ENCODE assay signal across 11 cellular contexts in the genomic region with DNA sequence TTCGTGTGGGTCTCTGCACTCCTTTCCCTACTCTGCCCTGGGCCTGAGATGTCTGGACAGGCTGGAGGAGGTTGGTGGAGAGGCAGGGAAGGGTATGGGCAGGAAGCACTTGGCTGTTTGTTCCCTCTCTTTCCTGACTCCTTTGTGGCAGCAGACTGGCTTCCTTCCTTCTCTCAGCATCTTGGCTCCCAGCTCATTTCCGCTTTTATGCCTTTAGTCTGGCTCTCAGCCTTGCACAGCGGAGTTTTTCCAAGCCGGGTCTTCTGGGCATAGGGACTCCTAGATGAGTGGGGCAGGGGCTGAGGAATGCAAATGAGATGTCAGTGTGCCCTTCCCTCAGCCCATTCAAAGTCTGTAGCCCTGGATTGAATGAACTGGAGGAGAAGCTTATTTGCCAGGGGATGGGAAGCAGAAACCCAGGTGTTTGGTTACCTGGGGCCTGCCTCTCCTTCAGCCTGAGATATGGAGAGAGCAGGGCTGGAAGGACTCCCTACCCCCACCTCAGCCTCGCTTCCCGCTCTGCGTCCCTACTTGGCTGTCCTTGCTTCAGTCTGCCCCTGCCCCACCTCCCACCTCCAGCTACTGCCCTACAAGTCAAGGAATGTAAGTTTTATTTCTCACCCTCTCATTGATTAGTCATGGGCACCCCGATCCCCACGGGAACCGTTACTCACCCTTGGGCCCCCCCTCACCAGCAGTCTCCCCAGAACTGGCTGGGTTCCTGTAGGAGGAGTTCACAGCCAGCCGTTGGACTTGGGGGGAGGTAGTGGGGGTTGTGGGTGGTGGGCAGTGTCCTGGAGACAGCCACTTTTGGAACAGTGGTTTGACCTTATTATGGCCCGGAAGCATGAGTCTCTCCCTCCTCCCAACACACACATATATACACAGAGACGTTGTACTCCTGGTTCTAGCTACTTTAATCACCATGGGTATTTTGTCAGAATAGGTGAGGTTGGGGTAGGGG. TPM values are rescaled to one million over a fixed set of nuclear protein-coding genes. Genes with fewer than 3 reads are reported as not detected.
DNase-seq lines count a peak whose midpoint lies in the region; FAIRE-seq and TF ChIP-seq lines count a peak whose summit lies in the region.
"Had no signal": no experiment of that assay in that cellular context is flagged by ENCODE, and none has a peak within 500 bp of the region (broad histone marks: within the 10 kb centered on the region; RNA-seq: fewer than 3 reads in every experiment).

No MANE protein-coding gene starts in this region.

- peaks cover 41% of the 10 kb centered on the region for H3K4me1 Mint-ChIP-seq in activated CD4-positive, alpha-beta T cell treated with anti-CD3 and anti-CD28 coated beads, Interleukin-2, amount 10 ng/mL, durations not matched to agents 7 days and 5 days

- no peaks in the 10 kb centered on the region for H3K9me3 ChIP-seq in kidney (ENCODE audit: control insufficient read depth in 1 of 2, low read length in 2 of 2)
- H3K9me3 ChIP-seq in tibial artery, result no peaks in the 10 kb centered on the region
- H3K9me3 ChIP-seq in smooth muscle cell (replicated peaks; ENCODE audit: low read depth), result no peaks in the 10 kb centered on the region

- H3K27me3 Mint-ChIP-seq in activated CD4-positive, alpha-beta T cell treated with anti-CD3 and anti-CD28 coated beads, Interleukin-2, amount 10 ng/mL, durations not matched to agents 7 days and 5 days, result peaks cover 45% of the 10 kb centered on the region

- H3F3A ChIP-seq in smooth muscle cell (ENCODE audit: low read depth), result peaks cover 5% of the 10 kb centered on the region

- H4K20me1 ChIP-seq in smooth muscle cell (ENCODE audit: low read depth), result no peaks in the 10 kb centered on the region

- intact Hi-C loops in kidney (cut with DNase I) (no loop called here), tibial artery (cut with DNase I; ENCODE audit: low total_unique reads) (no loop called here)

- DNase-seq in SKM-1 treated with dmso at 0.1 percent for 144 hours (lab: John Stamatoyannopoulos, UW; ENCODE audit: unreplicated experiment) (peak; percentile 22), SKM-1 (lab: John Stamatoyannopoulos, UW; ENCODE audit: unreplicated experiment) (no peak), brain microvascular endothelial cell (peak; percentile 60), kidney (no peak), tibial artery (peak; percentile 81 to 95), smooth muscle cell (lab: John Stamatoyannopoulos, UW; ENCODE audit: unreplicated experiment) (no peak), inferior parietal cortex (ENCODE audit: extremely low spot score) (no peak)
- no peak for DNase-seq in activated CD4-positive, alpha-beta T cell treated with anti-CD3 and anti-CD28 coated beads, Interleukin-2, amount 10 ng/mL, durations not matched to agents 7 days and 5 days
- DNase-seq: stimulated activated CD4-positive, alpha-beta T cell treated with anti-CD3 and anti-CD28 coated beads, Interleukin-1b, Interleukin-23, amount 100 ng/mL, for 48 hours had no signal

- no peak overlapping the region for H2AFZ ChIP-seq in smooth muscle cell (ENCODE audit: low read depth)

- no peak overlapping the region for H3K4me2 ChIP-seq in smooth muscle cell

- H3K4me1 ChIP-seq in kidney (ENCODE audit: control insufficient read depth in 1 of 2, insufficient read depth in 1 of 2, low read depth in 1 of 2, low read length in 2 of 2) (peaks cover 7 to 18% of the 10 kb centered on the region in 2 donors), tibial artery (peaks cover 0 to 100% (median 84%) of the 10 kb centered on the region in 4 donors), smooth muscle cell (ENCODE audit: low read depth) (peaks cover 23% of the 10 kb centered on the region)

- H3K27ac Mint-ChIP-seq in activated CD4-positive, alpha-beta T cell treated with anti-CD3 and anti-CD28 coated beads, Interleukin-2, amount 10 ng/mL, durations not matched to agents 7 days and 5 days, result no peak overlapping the region
- H3K27ac Mint-ChIP-seq: IgD-negative memory B cell had no signal

- 76% methylated on average over 13 of the region's 13 CpGs for WGBS in smooth muscle cell (ENCODE audit: low lambda C conversion rate)

- H3K27ac ChIP-seq in brain microvascular endothelial cell (peak overlapping the region; percentile 44), kidney (ENCODE audit: low read depth in 2 of 2, low read length in 2 of 2) (peak overlapping the region; percentile 19 to 69), tibial artery (peak overlapping the region; percentile 93 to 98), smooth muscle cell (ENCODE audit: low read depth) (no peak overlapping the region)
- H3K27ac ChIP-seq: 22Rv1 had no signal

- in situ Hi-C loops in brain microvascular endothelial cell (cut with HindIII; ENCODE audit: low pct_ligation_motif_present, low sequenced_read_pairs), result no loop called here

- no peaks in the 10 kb centered on the region for H3K36me3 ChIP-seq in brain microvascular endothelial cell (replicated peaks)
- no peaks in the 10 kb centered on the region for H3K36me3 ChIP-seq in kidney (ENCODE audit: control insufficient read depth in 1 of 2, insufficient read depth in 2 of 2, low read length in 2 of 2)
- no peaks in the 10 kb centered on the region for H3K36me3 ChIP-seq in tibial artery
- no peaks in the 10 kb centered on the region for H3K36me3 ChIP-seq in smooth muscle cell (ENCODE audit: low read depth)

- no peak for FAIRE-seq in kidney (lab: Jason Lieb, UNC)

- H3K9ac ChIP-seq in kidney (ENCODE audit: low read length in 2 of 2) (no peak overlapping the region), smooth muscle cell (ENCODE audit: low read depth) (no peak overlapping the region)

- H3K4me3 Mint-ChIP-seq in activated CD4-positive, alpha-beta T cell treated with anti-CD3 and anti-CD28 coated beads, Interleukin-2, amount 10 ng/mL, durations not matched to agents 7 days and 5 days, result no peak overlapping the region
- H3K4me3 Mint-ChIP-seq: IgD-negative memory B cell had no signal

- no peaks in the 10 kb centered on the region for H3K36me3 Mint-ChIP-seq in activated CD4-positive, alpha-beta T cell treated with anti-CD3 and anti-CD28 coated beads, Interleukin-2, amount 10 ng/mL, durations not matched to agents 7 days and 5 days (ENCODE audit: low read depth)

- H3K4me3 ChIP-seq in brain microvascular endothelial cell (ENCODE audit: low read depth, low read length) (no peak overlapping the region), kidney (ENCODE audit: low read length in 2 of 2) (no peak overlapping the region), tibial artery (peak overlapping the region; percentile 8 to 36), smooth muscle cell (no peak overlapping the region)

- POLR2A ChIA-PET in activated CD4-positive, alpha-beta T cell treated with anti-CD3 and anti-CD28 coated beads, Interleukin-2, amount 10 ng/mL, durations not matched to agents 7 days and 5 days (lab: Charles Lee), result no interaction called here

- H3K27me3 ChIP-seq in brain microvascular endothelial cell (replicated peaks), result no peaks in the 10 kb centered on the region
- no peaks in the 10 kb centered on the region for H3K27me3 ChIP-seq in tibial artery
- H3K27me3 ChIP-seq in smooth muscle cell (ENCODE audit: low read depth), result no peaks in the 10 kb centered on the region

- CTCF ChIA-PET in activated CD4-positive, alpha-beta T cell treated with anti-CD3 and anti-CD28 coated beads, Interleukin-2, amount 10 ng/mL, durations not matched to agents 7 days and 5 days (lab: Charles Lee), result interaction anchor here (0.8 to 4.5 kb wide), 10 partner anchors 9 to 120 kb away, joined by 3 to 25 read pairs (median 4); no protein-coding TSS in a partner anchor

- no peaks in the 10 kb centered on the region for H3K9me3 Mint-ChIP-seq in activated CD4-positive, alpha-beta T cell treated with anti-CD3 and anti-CD28 coated beads, Interleukin-2, amount 10 ng/mL, durations not matched to agents 7 days and 5 days

- TF ChIP-seq CTCF in brain microvascular endothelial cell (IDR thresholded peaks at IDR 0.05; ENCODE audit: low read depth, low read length, missing control alignments), result no peak
- TF ChIP-seq CTCF in kidney (IDR thresholded peaks at IDR 0.05; ENCODE audit: borderline replicate concordance, extremely low read depth, insufficient read depth), result no peak
- TF ChIP-seq CTCF in tibial artery (IDR thresholded peaks at IDR 0.05), result no peak
- TF ChIP-seq CTCF in smooth muscle cell (IDR thresholded peaks at IDR 0.05; ENCODE audit: borderline replicate concordance, insufficient read depth, poor library complexity, severe bottlenecking), result no peak

- H3K79me2 ChIP-seq in smooth muscle cell (ENCODE audit: low read depth), result no peaks in the 10 kb centered on the region

RNA-seq across cellular contexts. Expression of a gene that starts 9.3 kb away (rescaled TPM):
- total RNA-seq in kidney (65.6 TPM), smooth muscle cell (151 and 163 TPM in 2 replicates)
- polyA plus RNA-seq in kidney (ENCODE audit: insufficient read depth, low read depth, low replicate concordance) (11.4 TPM), smooth muscle cell (192 and 202 TPM in 2 replicates)
- total RNA-seq in activated CD4-positive, alpha-beta T cell treated with anti-CD3 and anti-CD28 coated beads, Interleukin-2, amount 10 ng/mL, durations not matched to agents 7 days and 5 days, result 10 to 100 TPM; 83.5 to 88.7 TPM

RNA-seq across cellular contexts. Expression of a gene that starts 43.8 kb away (rescaled TPM):
- 16.6 TPM for total RNA-seq in kidney
- 10.2 TPM for polyA plus RNA-seq in kidney (ENCODE audit: insufficient read depth, low read depth, low replicate concordance)
- 9.3 and 20.2 TPM in 2 replicates for total RNA-seq in smooth muscle cell
- polyA plus RNA-seq in smooth muscle cell, result 6.5 and 17.2 TPM in 2 replicates
- total RNA-seq in activated CD4-positive, alpha-beta T cell treated with anti-CD3 and anti-CD28 coated beads, Interleukin-2, amount 10 ng/mL, durations not matched to agents 7 days and 5 days, result 1 to 10 TPM in 1 of 2 experiments, under 1 TPM in 1; 0.48 to 1.3 TPM

RNA-seq across cellular contexts. Expression of a gene that starts 45.1 kb away (rescaled TPM):
- total RNA-seq in kidney (0.72 TPM), smooth muscle cell (not detected in 2 replicates)
- polyA plus RNA-seq in kidney (ENCODE audit: insufficient read depth, low read depth, low replicate concordance) (not detected), smooth muscle cell (not detected in 2 replicates)
- 10 to 100 TPM in 1 of 2 experiments, 1 to 10 TPM in 1; 8.5 to 10.8 TPM for total RNA-seq in activated CD4-positive, alpha-beta T cell treated with anti-CD3 and anti-CD28 coated beads, Interleukin-2, amount 10 ng/mL, durations not matched to agents 7 days and 5 days

Comparison
In these comparisons a context has a peak if more than half of its experiments do, and no peak if none do; other contexts are left out.
1. DNase-seq: peak in SKM-1 treated with dmso at 0.1 percent for 144 hours (single experiment), brain microvascular endothelial cell (single experiment) and tibial artery (2 of 2); none in SKM-1 (single experiment), kidney (single experiment), smooth muscle cell (single experiment), inferior parietal cortex (single experiment) and activated CD4-positive, alpha-beta T cell treated with anti-CD3 and anti-CD28 coated beads, Interleukin-2, amount 10 ng/mL, durations not matched to agents 7 days and 5 days (single experiment).
2. H3K4me3 ChIP-seq: peak in tibial artery (2 of 2); none in brain microvascular endothelial cell (single experiment), kidney (0 of 2) and smooth muscle cell (single experiment).